ENCODE assay signal across 9 cellular contexts in the genomic region with DNA sequence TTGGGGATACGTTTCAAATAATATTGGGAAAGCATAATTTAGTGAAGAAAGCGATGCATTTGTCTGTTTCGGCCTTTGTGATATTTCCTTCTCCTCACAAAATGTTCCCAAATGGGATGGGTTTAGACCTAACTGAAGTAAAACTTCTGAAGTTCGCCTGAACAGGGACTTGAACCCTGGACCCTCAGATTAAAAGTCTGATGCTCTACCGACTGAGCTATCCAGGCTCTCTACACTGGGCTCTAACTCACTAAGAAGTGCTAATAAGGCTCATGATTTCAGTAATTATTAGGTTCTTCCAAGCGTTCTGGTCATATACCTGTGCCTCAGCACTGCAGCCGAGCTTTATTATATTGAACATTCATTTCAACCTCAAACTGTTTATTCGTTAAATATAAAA.
A peak's percentile ranks its signal among the peaks of the same experiment; 100 is the strongest.
DNase-seq lines count a peak whose midpoint lies in the region; ATAC-seq and TF ChIP-seq lines count a peak whose summit lies in the region.
"Had no signal": no experiment of that assay in that cellular context is flagged by ENCODE, and none has a peak within 500 bp of the region (broad histone marks: within the 10 kb centered on the region; RNA-seq: fewer than 3 reads in every experiment).

No MANE protein-coding gene starts in this region.

- peak overlapping the region; percentile 42 for H3K4me3 ChIP-seq in RWPE2 (ENCODE audit: severe bottlenecking)
- peak overlapping the region; percentile 74 for H3K4me3 ChIP-seq in iPS-20b (ENCODE audit: low read length)

- ATAC-seq in RWPE2 (ENCODE audit: low read depth) (peak; percentile 52), HG02938 (IDR thresholded peaks at IDR 0.05; ENCODE audit: unreplicated experiment) (no peak), GM19397 (IDR thresholded peaks at IDR 0.05; ENCODE audit: unreplicated experiment) (no peak), HG02610 (IDR thresholded peaks at IDR 0.05; ENCODE audit: unreplicated experiment) (no peak)

- peak; percentile 74 for DNase-seq in DMS114 treated with DMSO at 0.1 percent for 48 hours (lab: John Stamatoyannopoulos, UW; ENCODE audit: unreplicated experiment)
- DNase-seq in HS-27A (ENCODE audit: low read depth), result peak; percentile 62
- DNase-seq in RWPE2 (ENCODE audit: low spot score), result no peak
- DNase-seq in NCI-H1092 (lab: John Stamatoyannopoulos, UW), result no peak
- DNase-seq: activated CD4-positive, CD25-positive, alpha-beta regulatory T cell had no signal

- H3K27ac ChIP-seq in RWPE2 (ENCODE audit: poor library complexity, severe bottlenecking) (no peak overlapping the region), iPS-20b (ENCODE audit: low read length) (no peak overlapping the region)

- TF ChIP-seq CTCF in RWPE2 (IDR thresholded peaks at IDR 0.05; ENCODE audit: poor library complexity, severe bottlenecking), result no peak

- peak overlapping the region; percentile 63; the same call in 1 of the 2 replicates for H3K9ac ChIP-seq in iPS-20b (ENCODE audit: low read depth, low read length)

- H3K27me3 ChIP-seq in RWPE2 (ENCODE audit: insufficient read depth, poor library complexity, severe bottlenecking), result no peaks in the 10 kb centered on the region
- H3K27me3 ChIP-seq in iPS-20b (ENCODE audit: insufficient read depth, low read length), result peaks cover 36% of the 10 kb centered on the region

- no peaks in the 10 kb centered on the region for H3K36me3 ChIP-seq in RWPE2 (ENCODE audit: low read depth)
- H3K36me3 ChIP-seq in iPS-20b (ENCODE audit: insufficient read depth, low read depth, low read length), result no peaks in the 10 kb centered on the region

- no peaks in the 10 kb centered on the region for H3K9me3 ChIP-seq in RWPE2 (ENCODE audit: severe bottlenecking)
- H3K9me3 ChIP-seq in iPS-20b (ENCODE audit: insufficient read depth, low read depth, low read length), result no peaks in the 10 kb centered on the region

- H3K4me1 ChIP-seq in RWPE2 (ENCODE audit: insufficient read depth, poor library complexity, severe bottlenecking) (no peaks in the 10 kb centered on the region), iPS-20b (ENCODE audit: insufficient read depth, low read length) (no peaks in the 10 kb centered on the region)

Comparison
In these comparisons a context has a peak if more than half of its experiments do, and no peak if none do; other contexts are left out.
1. DNase-seq: peak in DMS114 treated with DMSO at 0.1 percent for 48 hours (single experiment) and HS-27A (single experiment); none in RWPE2 (single experiment) and NCI-H1092 (single experiment).